16 cellular contexts compared by ENCODE assay signal in the genomic region with DNA sequence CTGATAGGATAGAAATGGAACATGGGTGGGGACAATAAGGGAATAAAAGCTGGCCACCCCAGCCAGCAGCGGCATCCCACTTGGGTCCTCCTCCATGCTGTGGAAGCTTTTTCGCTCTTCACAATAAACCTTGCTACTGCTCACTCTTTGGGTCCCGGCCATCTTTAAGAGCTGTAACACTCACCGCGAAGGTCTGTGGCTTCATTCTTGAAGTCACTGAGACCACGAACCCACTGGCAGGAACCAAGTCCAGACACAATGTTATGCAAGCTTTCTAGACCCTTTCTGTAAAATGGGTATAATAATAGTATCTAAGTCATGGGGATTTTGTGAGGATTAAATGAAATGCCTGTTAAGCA. TPM values are rescaled to one million over a fixed set of nuclear protein-coding genes. Genes with fewer than 3 reads are reported as not detected.
DNase-seq lines count a peak whose midpoint lies in the region; ATAC-seq and TF ChIP-seq lines count a peak whose summit lies in the region.
"Had no signal": no experiment of that assay in that cellular context is flagged by ENCODE, and none has a peak within 500 bp of the region (broad histone marks: within the 10 kb centered on the region; RNA-seq: fewer than 3 reads in every experiment).

No MANE protein-coding gene starts in this region.

- H3K9me3 Mint-ChIP-seq in stimulated activated naive CD8-positive, alpha-beta T cell treated with anti-CD3 and anti-CD28 coated beads, Interleukin-15, Interleukin-2, amounts not matched to agents 100 ng/mL and 50 ng/mL, for 24 hours, result peaks cover 4% of the 10 kb centered on the region
- peaks cover 3% of the 10 kb centered on the region for H3K9me3 Mint-ChIP-seq in activated CD8-positive, alpha-beta T cell treated with anti-CD3 and anti-CD28 coated beads for 36 hours

- in situ Hi-C loops in KBM-7 (cut with MboI; ENCODE audit: low pct_unique_long_range_greater_than_20kb, low sequenced_read_pairs), result no loop called here

- H3K4me3 Mint-ChIP-seq in stimulated activated naive CD8-positive, alpha-beta T cell treated with anti-CD3 and anti-CD28 coated beads, Interleukin-15, Interleukin-2, amounts not matched to agents 100 ng/mL and 50 ng/mL, for 24 hours, result no peak overlapping the region
- H3K4me3 Mint-ChIP-seq in activated CD8-positive, alpha-beta T cell treated with anti-CD3 and anti-CD28 coated beads for 36 hours, result no peak overlapping the region

- no peaks in the 10 kb centered on the region for H3K36me3 Mint-ChIP-seq in stimulated activated naive CD8-positive, alpha-beta T cell treated with anti-CD3 and anti-CD28 coated beads, Interleukin-15, Interleukin-2, amounts not matched to agents 100 ng/mL and 50 ng/mL, for 24 hours (ENCODE audit: low read depth)
- H3K36me3 Mint-ChIP-seq in activated CD8-positive, alpha-beta T cell treated with anti-CD3 and anti-CD28 coated beads for 36 hours (ENCODE audit: low read depth), result peaks cover 5% of the 10 kb centered on the region

- H3K4me1 Mint-ChIP-seq in stimulated activated naive CD8-positive, alpha-beta T cell treated with anti-CD3 and anti-CD28 coated beads, Interleukin-15, Interleukin-2, amounts not matched to agents 100 ng/mL and 50 ng/mL, for 24 hours (ENCODE audit: low read depth), result peaks cover 51% of the 10 kb centered on the region
- peaks cover 35% of the 10 kb centered on the region for H3K4me1 Mint-ChIP-seq in activated CD8-positive, alpha-beta T cell treated with anti-CD3 and anti-CD28 coated beads for 36 hours (ENCODE audit: low read depth)

- intact Hi-C loops in activated CD8-positive, alpha-beta T cell treated with anti-CD3 and anti-CD28 coated beads for 36 hours (cut with micrococcal nuclease), result loop anchor here (5.0 kb wide), 1 partner anchor 51 kb away; a partner anchor contains a TSS
- intact Hi-C loops in left cardiac atrium (cut with DNase I), result no loop called here
- intact Hi-C loops in left colon (cut with DNase I, micrococcal nuclease), result no loop called here

- H3K27me3 Mint-ChIP-seq in stimulated activated naive CD8-positive, alpha-beta T cell treated with anti-CD3 and anti-CD28 coated beads, Interleukin-15, Interleukin-2, amounts not matched to agents 100 ng/mL and 50 ng/mL, for 24 hours, result no peaks in the 10 kb centered on the region
- H3K27me3 Mint-ChIP-seq in activated CD8-positive, alpha-beta T cell treated with anti-CD3 and anti-CD28 coated beads for 36 hours, result no peaks in the 10 kb centered on the region

- ATAC-seq in stimulated activated naive CD8-positive, alpha-beta T cell treated with anti-CD3 and anti-CD28 coated beads, Interleukin-15, Interleukin-2, amounts not matched to agents 100 U/mL and 50 U/mL, for 24 hours, result no peak
- no peak for ATAC-seq in activated CD8-positive, alpha-beta T cell treated with anti-CD3 and anti-CD28 coated beads for 36 hours
- no peak for ATAC-seq in left cardiac atrium
- ATAC-seq in left colon, result no peak
- ATAC-seq: activated CD4-positive, CD25-positive, alpha-beta regulatory T cell treated with anti-CD3 and anti-CD28 coated beads, Interleukin-2, amount 50 U/mL, for 24 hours had no signal

- no peak for DNase-seq in stimulated activated naive CD8-positive, alpha-beta T cell treated with anti-CD3 and anti-CD28 coated beads, Interleukin-15, Interleukin-2, amounts not matched to agents 100 U/mL and 50 U/mL, for 24 hours
- DNase-seq in activated CD8-positive, alpha-beta T cell treated with anti-CD3 and anti-CD28 coated beads for 36 hours, result peak; percentile 54
- DNase-seq in mesenteric fat pad (ENCODE audit: low spot score), result peak; percentile 75
- no peak for DNase-seq in left cardiac atrium
- no peak for DNase-seq in KG1 (lab: John Stamatoyannopoulos, UW)
- no peak for DNase-seq in left colon
- DNase-seq in KBM-7, result no peak
- DNase-seq: activated gamma-delta T cell, AML-193, HCEC 1CT, NCI-H1048, NCI-H510A, posterior cingulate gyrus, SHP77 treated with DMSO at 0.1 percent for 48 hours had no signal

- POLR2A ChIA-PET in activated CD8-positive, alpha-beta T cell treated with anti-CD3 and anti-CD28 coated beads for 36 hours (lab: Charles Lee), result interaction anchor here (0.8 to 2.9 kb wide), 6 partner anchors 10 to 73 kb away, joined by 3 to 17 read pairs (median 5); a partner anchor contains a TSS

- no peak for TF ChIP-seq CTCF in activated CD8-positive, alpha-beta T cell treated with anti-CD3 and anti-CD28 coated beads for 36 hours (IDR thresholded peaks at IDR 0.05)

- H3K27ac Mint-ChIP-seq in stimulated activated naive CD8-positive, alpha-beta T cell treated with anti-CD3 and anti-CD28 coated beads, Interleukin-15, Interleukin-2, amounts not matched to agents 100 ng/mL and 50 ng/mL, for 24 hours, result peak overlapping the region; percentile 67
- H3K27ac Mint-ChIP-seq in activated CD8-positive, alpha-beta T cell treated with anti-CD3 and anti-CD28 coated beads for 36 hours, result peak overlapping the region; percentile 99

- CTCF ChIA-PET in activated CD8-positive, alpha-beta T cell treated with anti-CD3 and anti-CD28 coated beads for 36 hours (lab: Charles Lee), result interaction anchor here (1.1 to 2.4 kb wide), 2 partner anchors 13 to 177 kb away, joined by 4 to 19 read pairs; no protein-coding TSS in a partner anchor

RNA-seq across cellular contexts. Expression of a gene that starts 48.9 kb away (rescaled TPM):
- 100 to 1,000 TPM; 199 to 206 TPM for total RNA-seq in activated CD8-positive, alpha-beta T cell treated with anti-CD3 and anti-CD28 coated beads for 36 hours
- 43.1 TPM for total RNA-seq in mesenteric fat pad
- total RNA-seq in left cardiac atrium, result 100 to 1,000 TPM; 140 to 217 TPM
- 100 to 1,000 TPM; 368 to 492 TPM for total RNA-seq in left colon

Comparison
In these comparisons a context has a peak if more than half of its experiments do, and no peak if none do; other contexts are left out.
1. DNase-seq: peak in activated CD8-positive, alpha-beta T cell treated with anti-CD3 and anti-CD28 coated beads for 36 hours (single experiment) and mesenteric fat pad (single experiment); none in stimulated activated naive CD8-positive, alpha-beta T cell treated with anti-CD3 and anti-CD28 coated beads, Interleukin-15, Interleukin-2, amounts not matched to agents 100 U/mL and 50 U/mL, for 24 hours (single experiment), left cardiac atrium (single experiment), KG1 (single experiment), left colon (0 of 2) and KBM-7 (single experiment).